ENCODE assay signal across 9 cellular contexts in genomic region chr17:32111141-32111771, GRCh38. TPM values are rescaled to one million over a fixed set of nuclear protein-coding genes. Genes with fewer than 3 reads are reported as not detected.
DNase-seq lines count a peak whose midpoint lies in the region; ATAC-seq and TF ChIP-seq lines count a peak whose summit lies in the region.
"Had no signal": no experiment of that assay in that cellular context is flagged by ENCODE, and none has a peak within 500 bp of the region (broad histone marks: within the 10 kb centered on the region; RNA-seq: fewer than 3 reads in every experiment).

No MANE protein-coding gene starts in this region.

- no peaks in the 10 kb centered on the region for H3K36me3 ChIP-seq in hepatocyte (replicated peaks; ENCODE audit: insufficient read depth, low read depth)
- H3K36me3 ChIP-seq: right lobe of liver had no signal

- no peaks in the 10 kb centered on the region for H3K9me3 Mint-ChIP-seq in activated CD4-positive, alpha-beta T cell treated with anti-CD3 and anti-CD28 coated beads for 36 hours (ENCODE audit: low read depth)
- no peaks in the 10 kb centered on the region for H3K9me3 Mint-ChIP-seq in stimulated activated naive B cell treated with anti-CD40 and anti-IgM and Interleukin-4, amounts not matched to agents 10 μg/mL and 1 μg/mL and 100 μg/mL, for 72 hours

- 52% methylated on average over 18 of the region's 18 CpGs for WGBS in hepatocyte (ENCODE audit: low lambda C conversion rate, missing lambda C conversion rate)

- no peaks in the 10 kb centered on the region for H3K9me3 ChIP-seq in hepatocyte (ENCODE audit: low read depth)
- H3K9me3 ChIP-seq: right lobe of liver had no signal

- H3K36me3 Mint-ChIP-seq in activated CD4-positive, alpha-beta T cell treated with anti-CD3 and anti-CD28 coated beads for 36 hours (ENCODE audit: low read depth): no peaks in the 10 kb centered on the region
- H3K36me3 Mint-ChIP-seq in stimulated activated naive B cell treated with anti-CD40 and anti-IgM and Interleukin-4, amounts not matched to agents 10 μg/mL and 1 μg/mL and 100 μg/mL, for 72 hours: no peaks in the 10 kb centered on the region

- no peaks in the 10 kb centered on the region for H3K27me3 ChIP-seq in hepatocyte
- H3K27me3 ChIP-seq: right lobe of liver had no signal

- H3K4me3 Mint-ChIP-seq in activated CD4-positive, alpha-beta T cell treated with anti-CD3 and anti-CD28 coated beads for 36 hours: no peak overlapping the region
- H3K4me3 Mint-ChIP-seq in stimulated activated naive B cell treated with anti-CD40 and anti-IgM and Interleukin-4, amounts not matched to agents 10 μg/mL and 1 μg/mL and 100 μg/mL, for 72 hours: no peak overlapping the region

- peaks cover 13% of the 10 kb centered on the region for H3K4me1 Mint-ChIP-seq in activated CD4-positive, alpha-beta T cell treated with anti-CD3 and anti-CD28 coated beads for 36 hours
- H3K4me1 Mint-ChIP-seq in stimulated activated naive B cell treated with anti-CD40 and anti-IgM and Interleukin-4, amounts not matched to agents 10 μg/mL and 1 μg/mL and 100 μg/mL, for 72 hours: peaks cover 0 to 3% of the 10 kb centered on the region in 2 donors

- no peaks in the 10 kb centered on the region for H4K20me1 ChIP-seq in hepatocyte (ENCODE audit: insufficient read depth, poor library complexity, severe bottlenecking)

- DNase-seq in activated CD4-positive, alpha-beta T cell treated with anti-CD3 and anti-CD28 coated beads for 36 hours: peak; percentile 70
- no peak for DNase-seq in activated CD4-positive, alpha-beta T cell treated with anti-CD3 and anti-CD28 coated beads, Interleukin-2, amount 50 U/mL, for 4 hours
- DNase-seq in NCI-H774 (lab: John Stamatoyannopoulos, UW): peak; percentile 45
- peak in 34 of 58 donors; percentile 6 to 62 (median 20) for DNase-seq in anterior cingulate cortex (lab: John Stamatoyannopoulos, UW)
- peak; percentile 72 for DNase-seq in hepatocyte (ENCODE audit: low spot score)
- DNase-seq in stimulated activated naive B cell treated with anti-CD40 and anti-IgM and Interleukin-4, amounts not matched to agents 10 μg/mL and 1 μg/mL and 100 μg/mL, for 72 hours: no peak

- H3K79me2 ChIP-seq in hepatocyte: no peaks in the 10 kb centered on the region

- H3K4me1 ChIP-seq in hepatocyte (ENCODE audit: insufficient read depth): no peaks in the 10 kb centered on the region
- H3K4me1 ChIP-seq: right lobe of liver had no signal

- H3K4me2 ChIP-seq in hepatocyte: no peak overlapping the region

- H3K4me3 ChIP-seq in hepatocyte: no peak overlapping the region
- H3K4me3 ChIP-seq: right lobe of liver had no signal

- ATAC-seq in activated CD4-positive, alpha-beta T cell treated with anti-CD3 and anti-CD28 coated beads for 36 hours: peak; percentile 85
- ATAC-seq in stimulated activated naive B cell treated with anti-CD40 and anti-IgM and Interleukin-4, amounts not matched to agents 10 μg/mL and 1 μg/mL and 100 μg/mL, for 72 hours (replicated peaks): peak; percentile 23 to 41
- ATAC-seq in GM18909 (IDR thresholded peaks at IDR 0.05; ENCODE audit: poor library complexity, unreplicated experiment) (no peak), HG02798 (IDR thresholded peaks at IDR 0.05; ENCODE audit: poor library complexity, unreplicated experiment) (no peak)

- H3K27ac ChIP-seq in hepatocyte: no peak overlapping the region
- H3K27ac ChIP-seq: right lobe of liver had no signal

- no peaks in the 10 kb centered on the region for H3K9me2 ChIP-seq in hepatocyte (replicated peaks; ENCODE audit: insufficient read depth)

- peak; percentile 43 for TF ChIP-seq CTCF in hepatocyte (IDR thresholded peaks at IDR 0.05; ENCODE audit: poor library complexity)

- H3K27ac Mint-ChIP-seq in activated CD4-positive, alpha-beta T cell treated with anti-CD3 and anti-CD28 coated beads for 36 hours: no peak overlapping the region
- H3K27ac Mint-ChIP-seq in stimulated activated naive B cell treated with anti-CD40 and anti-IgM and Interleukin-4, amounts not matched to agents 10 μg/mL and 1 μg/mL and 100 μg/mL, for 72 hours: no peak overlapping the region

- intact Hi-C loops in activated CD4-positive, alpha-beta T cell treated with anti-CD3 and anti-CD28 coated beads for 36 hours (cut with DNase I, micrococcal nuclease): no loop called here

- no peak overlapping the region for H2AFZ ChIP-seq in hepatocyte

- H3K27me3 Mint-ChIP-seq in activated CD4-positive, alpha-beta T cell treated with anti-CD3 and anti-CD28 coated beads for 36 hours: no peaks in the 10 kb centered on the region
- H3K27me3 Mint-ChIP-seq in stimulated activated naive B cell treated with anti-CD40 and anti-IgM and Interleukin-4, amounts not matched to agents 10 μg/mL and 1 μg/mL and 100 μg/mL, for 72 hours: peaks cover 0 to 3% of the 10 kb centered on the region in 2 donors

- CTCF ChIA-PET in activated CD4-positive, alpha-beta T cell treated with anti-CD3 and anti-CD28 coated beads for 36 hours (lab: Charles Lee): interaction anchor here (0.5 to 1.3 kb wide), 3 partner anchors 11 to 116 kb away, joined by 3 to 6 read pairs (median 4); no protein-coding TSS in a partner anchor

- POLR2A ChIA-PET in activated CD4-positive, alpha-beta T cell treated with anti-CD3 and anti-CD28 coated beads for 36 hours (lab: Charles Lee): no interaction called here

RNA-seq across cellular contexts. Expression of gene RHOT1, which starts 31.0 kb away (rescaled TPM):
- total RNA-seq in activated CD4-positive, alpha-beta T cell treated with anti-CD3 and anti-CD28 coated beads for 36 hours: 10 to 100 TPM; 23.3 to 34.1 TPM
- total RNA-seq in hepatocyte: 36.9 and 38.4 TPM in 2 replicates
- polyA plus RNA-seq in hepatocyte: 22.6 and 23.9 TPM in 2 replicates

Comparison
In these comparisons a context has a peak if more than half of its experiments do, and no peak if none do; other contexts are left out.
1. DNase-seq: peak in activated CD4-positive, alpha-beta T cell treated with anti-CD3 and anti-CD28 coated beads for 36 hours (single experiment), NCI-H774 (single experiment), anterior cingulate cortex (34 of 58) and hepatocyte (single experiment); none in activated CD4-positive, alpha-beta T cell treated with anti-CD3 and anti-CD28 coated beads, Interleukin-2, amount 50 U/mL, for 4 hours (0 of 2) and stimulated activated naive B cell treated with anti-CD40 and anti-IgM and Interleukin-4, amounts not matched to agents 10 μg/mL and 1 μg/mL and 100 μg/mL, for 72 hours (single experiment).
2. ATAC-seq: peak in activated CD4-positive, alpha-beta T cell treated with anti-CD3 and anti-CD28 coated beads for 36 hours (single experiment) and stimulated activated naive B cell treated with anti-CD40 and anti-IgM and Interleukin-4, amounts not matched to agents 10 μg/mL and 1 μg/mL and 100 μg/mL, for 72 hours (2 of 2); none in GM18909 (single experiment) and HG02798 (single experiment).